In the genomic region with DNA sequence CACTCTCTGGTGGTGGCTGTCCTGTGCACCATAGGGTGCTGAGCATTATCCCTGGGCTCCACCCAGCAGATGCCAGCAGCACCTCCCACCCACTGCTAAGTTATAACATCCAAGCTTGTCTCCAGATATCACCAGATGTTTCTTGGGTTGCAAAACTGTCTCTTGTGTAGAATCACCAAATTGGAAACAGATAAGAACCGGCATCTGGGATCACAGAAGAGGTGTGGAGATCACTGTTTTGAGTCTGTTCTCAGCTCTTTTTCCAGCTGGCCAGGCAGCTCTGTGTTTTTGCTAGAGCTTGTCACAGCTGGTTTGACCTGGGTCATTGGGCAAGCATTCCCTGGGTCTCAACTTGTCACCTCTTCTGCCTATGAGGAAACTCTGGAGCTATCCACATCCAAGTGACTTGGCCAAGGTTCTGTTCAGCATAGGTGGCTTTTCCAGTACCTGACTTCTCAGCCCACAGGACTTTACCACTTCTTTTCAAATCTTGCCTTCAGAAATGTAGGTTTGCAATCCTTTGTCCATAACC, we compare ENCODE assay signal across 20 cellular contexts.
"Had no signal": no experiment of that assay in that cellular context is flagged by ENCODE, and none has a peak within 500 bp of the region (broad histone marks: within the 10 kb centered on the region; RNA-seq: fewer than 3 reads in every experiment).

No MANE protein-coding gene starts in this region.

- H3K27me3 ChIP-seq: body of pancreas, Peyer's patch, SJCRH30 had no signal

- DNase-seq: activated CD4-positive, alpha-beta T cell treated with anti-CD3 and anti-CD28 coated beads for 4 hours; activated CD8-positive, alpha-beta memory T cell treated with anti-CD3 and anti-CD28 coated beads, Interleukin-2, amount 50 U/mL, for 48 hours; activated CD8-positive, alpha-beta T cell treated with anti-CD3 and anti-CD28 coated beads for 36 hours; activated T-cell treated with anti-CD3 and anti-CD28 coated beads, Interleukin-2, amount 50 U/mL, for 1 hour; aorta; body of pancreas; Kasumi-1; NCI-H1417; NCI-H1930; NCI-H2171; NCI-H2227 treated with DMSO at 0.1 percent for 48 hours; NCI-H446 treated with DMSO at 0.1 percent for 48 hours; NCI-H524 treated with DMSO at 0.1 percent for 48 hours; NCI-H774; Peyer's patch; Right ventricle myocardium superior; SJCRH30 had no signal

- H3K36me3 ChIP-seq: Peyer's patch, SJCRH30 had no signal

- H3K27ac ChIP-seq: body of pancreas, Peyer's patch, RWPE1, SJCRH30 had no signal

- H3K4me3 ChIP-seq: body of pancreas, K562, Peyer's patch, SJCRH30 had no signal

- H3K4me1 ChIP-seq: body of pancreas, Peyer's patch, SJCRH30 had no signal

- H3K9me3 ChIP-seq: body of pancreas, Peyer's patch, SJCRH30 had no signal

- ATAC-seq: activated CD4-positive, CD25-positive, alpha-beta regulatory T cell treated with anti-CD3 and anti-CD28 coated beads, Interleukin-2, amount 50 U/mL, for 24 hours; activated CD8-positive, alpha-beta T cell treated with anti-CD3 and anti-CD28 coated beads for 36 hours; body of pancreas; K562 had no signal
